7 cellular contexts compared by ENCODE assay signal in genomic region chr2:110678457-110679336, GRCh38. TPM values are rescaled to one million over a fixed set of nuclear protein-coding genes. Genes with fewer than 3 reads are reported as not detected.
A peak's percentile ranks its signal among the peaks of the same experiment; 100 is the strongest.
DNase-seq lines count a peak whose midpoint lies in the region; ATAC-seq and TF ChIP-seq lines count a peak whose summit lies in the region.

No MANE protein-coding gene starts in this region.

- no peaks in the 10 kb centered on the region for H3K27me3 Mint-ChIP-seq in activated CD4-positive, alpha-beta memory T cell treated with anti-CD3 and anti-CD28 coated beads for 36 hours

- no peaks in the 10 kb centered on the region; the same call in 1 of the 2 replicates for H3F3A ChIP-seq in Loucy (ENCODE audit: low read depth)

- H3K9me3 ChIP-seq in Loucy (ENCODE audit: insufficient read depth, low read depth, low read length): no peaks in the 10 kb centered on the region
- H3K9me3 ChIP-seq in upper lobe of right lung: no peaks in the 10 kb centered on the region

- H2AFZ ChIP-seq in Loucy (ENCODE audit: low read length): 0 out of 2 replicates have a peak overlapping the region, but pooled peaks have one; percentile 9

- POLR2A ChIA-PET in activated CD4-positive, alpha-beta memory T cell treated with anti-CD3 and anti-CD28 coated beads for 36 hours (lab: Charles Lee): interaction anchor here (0.5 to 1.9 kb wide), 3 partner anchors 21 to 1259 kb away, joined by 4 to 12 read pairs (median 4); no protein-coding TSS in a partner anchor

- H3K4me3 Mint-ChIP-seq in activated CD4-positive, alpha-beta memory T cell treated with anti-CD3 and anti-CD28 coated beads for 36 hours: peak overlapping the region; percentile 94

- H3K4me3 ChIP-seq in GM12865 (ENCODE audit: low read depth, low read length): peak overlapping the region; percentile 93
- H3K4me3 ChIP-seq in Loucy (ENCODE audit: low read length, poor library complexity, severe bottlenecking): peak overlapping the region; percentile 88
- peak overlapping the region; percentile 77 for H3K4me3 ChIP-seq in upper lobe of right lung

- CTCF ChIA-PET in activated CD4-positive, alpha-beta memory T cell treated with anti-CD3 and anti-CD28 coated beads for 36 hours (lab: Charles Lee): interaction anchor here (0.7 to 1.6 kb wide), 3 partner anchors 11 to 79 kb away, joined by 3 to 4 read pairs (median 4); no protein-coding TSS in a partner anchor

- peak overlapping the region; percentile 96 for H3K27ac Mint-ChIP-seq in activated CD4-positive, alpha-beta memory T cell treated with anti-CD3 and anti-CD28 coated beads for 36 hours

- H3K27me3 ChIP-seq in Loucy (ENCODE audit: insufficient read depth, low read length, poor library complexity, severe bottlenecking) (no peaks in the 10 kb centered on the region), upper lobe of right lung (no peaks in the 10 kb centered on the region)

- DNase-seq in GM12865 (ENCODE audit: low read depth) (peak; percentile 57), epithelial cell of prostate (ENCODE audit: low read depth, low spot score) (no peak), myocyte (ENCODE audit: low read depth) (peak; percentile 26), upper lobe of right lung (peak; percentile 67)
- peak; percentile 22 for DNase-seq in activated CD4-positive, alpha-beta memory T cell treated with anti-CD3 and anti-CD28 coated beads for 36 hours

- H3K4me1 ChIP-seq in Loucy (ENCODE audit: insufficient read depth, low read length, poor library complexity, severe bottlenecking) (peaks cover 34% of the 10 kb centered on the region), upper lobe of right lung (peaks cover 25% of the 10 kb centered on the region)

- peaks cover 5% of the 10 kb centered on the region; the same call in 1 of the 2 replicates for H3K36me3 ChIP-seq in Loucy (ENCODE audit: insufficient read depth, low read length)
- no peaks in the 10 kb centered on the region for H3K36me3 ChIP-seq in upper lobe of right lung

- H4K20me1 ChIP-seq in Loucy (ENCODE audit: insufficient read depth, low read length, poor library complexity, severe bottlenecking): peaks cover 29% of the 10 kb centered on the region

- H3K36me3 Mint-ChIP-seq in activated CD4-positive, alpha-beta memory T cell treated with anti-CD3 and anti-CD28 coated beads for 36 hours: peaks cover 9% of the 10 kb centered on the region

- H3K9me3 Mint-ChIP-seq in activated CD4-positive, alpha-beta memory T cell treated with anti-CD3 and anti-CD28 coated beads for 36 hours: no peaks in the 10 kb centered on the region

- intact Hi-C loops in activated CD4-positive, alpha-beta memory T cell treated with anti-CD3 and anti-CD28 coated beads for 36 hours (cut with micrococcal nuclease): loop anchor here (1.0 to 10.0 kb wide), 4 partner anchors 21 to 444 kb away; partner anchors contain the start of gene BCL2L11
- intact Hi-C loops in upper lobe of right lung (cut with DNase I): no loop called here

- H3K9me2 ChIP-seq in Loucy (replicated peaks; ENCODE audit: low read depth, low read length): no peaks in the 10 kb centered on the region

- peak; percentile 6 for ATAC-seq in upper lobe of right lung
- no peak for ATAC-seq in HG03280 (IDR thresholded peaks at IDR 0.05; ENCODE audit: unreplicated experiment)

- no peak for TF ChIP-seq CTCF in GM12865 (IDR thresholded peaks at IDR 0.05; ENCODE audit: insufficient read depth, low read depth, low read length, missing control alignments)
- TF ChIP-seq CTCF in Loucy (conservative IDR thresholded peaks at IDR 0.05; ENCODE audit: low read length): no peak
- TF ChIP-seq CTCF in upper lobe of right lung (IDR thresholded peaks at IDR 0.05): no peak

- H3K27ac ChIP-seq in epithelial cell of prostate: peak overlapping the region; percentile 50
- H3K27ac ChIP-seq in upper lobe of right lung: peak overlapping the region; percentile 90

- peaks cover 21% of the 10 kb centered on the region for H3K4me1 Mint-ChIP-seq in activated CD4-positive, alpha-beta memory T cell treated with anti-CD3 and anti-CD28 coated beads for 36 hours (ENCODE audit: low read depth)

- H3K9ac ChIP-seq in Loucy (ENCODE audit: low read depth, low read length, poor library complexity, severe bottlenecking): peak overlapping the region; percentile 99

- peak overlapping the region; percentile 93 for H3K4me2 ChIP-seq in Loucy (ENCODE audit: low read depth, low read length, poor library complexity, severe bottlenecking)

- peaks cover 55% of the 10 kb centered on the region for H3K79me2 ChIP-seq in Loucy (ENCODE audit: insufficient read depth, low read length)

RNA-seq across cellular contexts. Expression of gene BUB1, which starts 0.8 kb away (rescaled TPM):
- 100 to 1,000 TPM in 1 of 2 experiments, 10 to 100 TPM in 1; 90.8 to 102 TPM for total RNA-seq in activated CD4-positive, alpha-beta memory T cell treated with anti-CD3 and anti-CD28 coated beads for 36 hours
- total RNA-seq in myocyte (2.1 and 5.8 TPM in 2 replicates), upper lobe of right lung (2.4 TPM)
- polyA plus RNA-seq in myocyte (2012): 0.38 TPM

RNA-seq across cellular contexts. Expression of gene ACOXL, which starts 53.7 kb away (rescaled TPM):
- under 1 TPM; 0.26 to 0.41 TPM for total RNA-seq in activated CD4-positive, alpha-beta memory T cell treated with anti-CD3 and anti-CD28 coated beads for 36 hours
- not detected in 2 replicates for total RNA-seq in myocyte
- 0.15 TPM for polyA plus RNA-seq in myocyte (2012)
- 47.5 TPM for total RNA-seq in upper lobe of right lung

Comparison
In these comparisons a context has a peak if more than half of its experiments do, and no peak if none do; other contexts are left out.
1. RNA of gene BUB1, which starts 0.8 kb away (total RNA-seq): 90.8 to 102 TPM in activated CD4-positive, alpha-beta memory T cell treated with anti-CD3 and anti-CD28 coated beads for 36 hours; 2.1 to 5.8 TPM in myocyte and 2.4 TPM in upper lobe of right lung (single experiment); every median in the first group is over 10 times any median in the second.
2. RNA of gene ACOXL, which starts 53.7 kb away (total RNA-seq): 47.5 TPM in upper lobe of right lung (single experiment); 0.26 to 0.41 TPM in activated CD4-positive, alpha-beta memory T cell treated with anti-CD3 and anti-CD28 coated beads for 36 hours and not detected in myocyte; every median in the first group is over 10 times any median in the second.
3. Peak in every context shown above with its lines, with median percentiles within 50 percentile points of each other: H3K4me3 ChIP-seq.